ENCODE assay signal across 1 cellular context in the genomic region with DNA sequence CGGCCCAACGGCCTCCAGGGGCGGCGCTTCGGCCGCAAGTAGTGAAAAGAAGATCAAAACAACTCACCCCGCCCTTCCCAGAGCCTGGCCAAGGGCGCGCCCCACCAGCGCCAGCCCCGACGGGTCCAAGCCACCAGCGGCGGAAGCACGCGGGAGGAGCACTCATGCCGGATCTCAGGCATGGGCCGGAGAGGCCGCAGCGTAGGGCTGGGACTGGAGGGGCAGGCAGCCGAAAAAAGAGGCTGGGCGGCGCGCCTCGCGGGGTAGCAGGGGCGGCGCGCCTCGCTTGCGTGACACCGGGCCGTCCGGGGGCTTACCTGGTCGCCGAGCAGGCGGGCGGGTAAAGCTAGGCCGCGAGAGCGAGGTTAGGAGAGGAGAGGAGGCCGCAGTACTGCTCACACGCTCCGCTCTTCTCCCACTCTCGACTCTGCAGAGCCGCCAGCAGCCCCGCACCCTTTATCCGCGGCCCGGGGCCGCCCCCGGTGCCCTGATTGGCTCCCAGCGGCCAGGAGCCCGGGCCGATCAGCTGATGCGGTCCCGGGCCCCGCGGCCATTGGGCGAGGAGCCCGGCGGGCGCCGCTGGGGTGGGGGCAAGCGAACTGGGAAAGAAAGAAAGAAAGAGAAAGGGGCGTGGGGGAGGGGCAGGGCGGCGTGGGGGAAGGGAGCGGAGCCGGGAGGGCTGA.
TF ChIP-seq lines count a peak whose summit lies in the region.

Gene GLUL, minus strand, starts transcription at position 429 of the 683 bp plus-strand sequence. CDS start 3,053 bp downstream, outside the sequence.

TF ChIP-seq in HepG2, 621 proteins besides CTCF, POLR2A, EP300 and RAD21 (continued from another document and continues in another):
- TF ChIP-seq HIC2 (CRISPR knock-in tag; IDR thresholded peaks at IDR 0.05; ENCODE audit: low read depth) (no peak; the same call in 1 of the 2 replicates), ZNF124 (CRISPR knock-in tag; IDR thresholded peaks at IDR 0.05) (peak; percentile 86; the same call in 1 of the 2 replicates), FLYWCH1 (CRISPR knock-in tag; IDR thresholded peaks at IDR 0.05) (no peak), ZMYM2 (CRISPR knock-in tag; IDR thresholded peaks at IDR 0.05) (no peak), STAT5B (CRISPR knock-in tag; IDR thresholded peaks at IDR 0.05) (no peak), THYN1 (CRISPR knock-in tag; IDR thresholded peaks at IDR 0.05; ENCODE audit: borderline replicate concordance, low read depth) (no peak), SP1 (IDR thresholded peaks at IDR 0.05) (no peak), SP1 (CRISPR knock-in tag; IDR thresholded peaks at IDR 0.05) (peak; percentile 76), ZNF10 (CRISPR knock-in tag; IDR thresholded peaks at IDR 0.05; ENCODE audit: borderline replicate concordance, low read depth) (no peak), ZNF670 (CRISPR knock-in tag; IDR thresholded peaks at IDR 0.05; ENCODE audit: borderline replicate concordance) (0 out of 2 replicates have a peak, but pooled peaks have one; percentile 51), JUNB (CRISPR knock-in tag; IDR thresholded peaks at IDR 0.05; ENCODE audit: borderline replicate concordance) (no peak), HNRNPUL1 (IDR thresholded peaks at IDR 0.05; ENCODE audit: low read depth, low read length) (no peak), MBD4 (IDR thresholded peaks at IDR 0.05; ENCODE audit: borderline replicate concordance, low read length) (no peak), ZBTB21 (CRISPR knock-in tag; IDR thresholded peaks at IDR 0.05) (no peak), ARID3A (IDR thresholded peaks at IDR 0.05; ENCODE audit: low read depth, low read length) (no peak), RARG (CRISPR knock-in tag; IDR thresholded peaks at IDR 0.05; ENCODE audit: low read depth) (no peak), FOXK2 (IDR thresholded peaks at IDR 0.05) (no peak), BCL3 (CRISPR knock-in tag; IDR thresholded peaks at IDR 0.05) (peak; percentile 88; the same call in 1 of the 2 replicates), PHF5A (CRISPR knock-in tag; IDR thresholded peaks at IDR 0.05; ENCODE audit: low read depth, unreplicated experiment) (peak; percentile 77), RBM22 (optimal IDR thresholded peaks at IDR 0.05; ENCODE audit: low read length) (peak; percentile 61), ZFP82 (CRISPR knock-in tag; IDR thresholded peaks at IDR 0.05; ENCODE audit: borderline replicate concordance) (0 out of 2 replicates have a peak, but pooled peaks have one; percentile 84), ERF (CRISPR knock-in tag; IDR thresholded peaks at IDR 0.05) (peak; percentile 68; the same call in 1 of the 2 replicates), ZNF207 (IDR thresholded peaks at IDR 0.05; ENCODE audit: borderline replicate concordance) (no peak), BATF2 (CRISPR knock-in tag; IDR thresholded peaks at IDR 0.05) (peak; percentile 79; the same call in 1 of the 2 replicates), FOXO4 (CRISPR knock-in tag; conservative IDR thresholded peaks at IDR 0.05) (no peak), SRSF9 (IDR thresholded peaks at IDR 0.05; ENCODE audit: borderline replicate concordance, insufficient read depth, low read depth, low read length, poor library complexity, severe bottlenecking) (no peak), MEIS1 (CRISPR knock-in tag; IDR thresholded peaks at IDR 0.05; ENCODE audit: borderline replicate concordance) (0 out of 2 replicates have a peak, but pooled peaks have one; percentile 40), ARID4A (CRISPR knock-in tag; IDR thresholded peaks at IDR 0.05; ENCODE audit: borderline replicate concordance) (peak; percentile 91), ARNTL (CRISPR knock-in tag; IDR thresholded peaks at IDR 0.05) (peak; percentile 85), SIX1 (CRISPR knock-in tag; IDR thresholded peaks at IDR 0.05; ENCODE audit: borderline replicate concordance) (no peak), TAF15 (IDR thresholded peaks at IDR 0.05; ENCODE audit: low read depth, low read length, poor library complexity, severe bottlenecking) (peak; percentile 36), ZNF775 (CRISPR knock-in tag; IDR thresholded peaks at IDR 0.05; ENCODE audit: borderline replicate concordance) (no peak), ZFP1 (CRISPR knock-in tag; IDR thresholded peaks at IDR 0.05) (0 out of 2 replicates have a peak, but pooled peaks have one; percentile 17), ZNF660 (CRISPR knock-in tag; IDR thresholded peaks at IDR 0.05; ENCODE audit: borderline replicate concordance, low read depth) (0 out of 2 replicates have a peak, but pooled peaks have one; percentile 62), JUN (CRISPR knock-in tag; IDR thresholded peaks at IDR 0.05) (no peak), HMGA1 (CRISPR knock-in tag; conservative IDR thresholded peaks at IDR 0.05) (no peak), ZFP90 (CRISPR knock-in tag; IDR thresholded peaks at IDR 0.05; ENCODE audit: borderline replicate concordance) (no peak; the same call in none of the 2 replicates), KLF16 (CRISPR knock-in tag; IDR thresholded peaks at IDR 0.05) (peak in 1 of 2 experiments; percentile 82; a peak in 1 of 4 replicates), ZNF160 (CRISPR knock-in tag; IDR thresholded peaks at IDR 0.05) (0 out of 2 replicates have a peak, but pooled peaks have one; percentile 53), MTA1 (CRISPR knock-in tag; IDR thresholded peaks at IDR 0.05; ENCODE audit: borderline replicate concordance) (no peak), ZNF563 (CRISPR knock-in tag; IDR thresholded peaks at IDR 0.05) (peak; percentile 79), ZNF3 (CRISPR knock-in tag; IDR thresholded peaks at IDR 0.05) (no peak)
- TF ChIP-seq, protein P1, sequence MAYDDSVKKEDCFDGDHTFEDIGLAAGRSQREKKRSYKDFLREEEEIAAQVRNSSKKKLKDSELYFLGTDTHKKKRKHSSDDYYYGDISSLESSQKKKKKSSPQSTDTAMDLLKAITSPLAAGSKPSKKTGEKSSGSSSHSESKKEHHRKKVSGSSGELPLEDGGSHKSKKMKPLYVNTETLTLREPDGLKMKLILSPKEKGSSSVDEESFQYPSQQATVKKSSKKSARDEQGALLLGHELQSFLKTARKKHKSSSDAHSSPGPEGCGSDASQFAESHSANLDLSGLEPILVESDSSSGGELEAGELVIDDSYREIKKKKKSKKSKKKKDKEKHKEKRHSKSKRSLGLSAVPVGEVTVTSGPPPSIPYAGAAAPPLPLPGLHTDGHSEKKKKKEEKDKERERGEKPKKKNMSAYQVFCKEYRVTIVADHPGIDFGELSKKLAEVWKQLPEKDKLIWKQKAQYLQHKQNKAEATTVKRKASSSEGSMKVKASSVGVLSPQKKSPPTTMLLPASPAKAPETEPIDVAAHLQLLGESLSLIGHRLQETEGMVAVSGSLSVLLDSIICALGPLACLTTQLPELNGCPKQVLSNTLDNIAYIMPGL (CRISPR knock-in tag; IDR thresholded peaks at IDR 0.05; ENCODE audit: borderline replicate concordance in 1 of 2, low read depth in 1 of 2) = peak; percentile 28 to 87; a peak in 3 of 4 replicates
- TF ChIP-seq, protein P2, sequence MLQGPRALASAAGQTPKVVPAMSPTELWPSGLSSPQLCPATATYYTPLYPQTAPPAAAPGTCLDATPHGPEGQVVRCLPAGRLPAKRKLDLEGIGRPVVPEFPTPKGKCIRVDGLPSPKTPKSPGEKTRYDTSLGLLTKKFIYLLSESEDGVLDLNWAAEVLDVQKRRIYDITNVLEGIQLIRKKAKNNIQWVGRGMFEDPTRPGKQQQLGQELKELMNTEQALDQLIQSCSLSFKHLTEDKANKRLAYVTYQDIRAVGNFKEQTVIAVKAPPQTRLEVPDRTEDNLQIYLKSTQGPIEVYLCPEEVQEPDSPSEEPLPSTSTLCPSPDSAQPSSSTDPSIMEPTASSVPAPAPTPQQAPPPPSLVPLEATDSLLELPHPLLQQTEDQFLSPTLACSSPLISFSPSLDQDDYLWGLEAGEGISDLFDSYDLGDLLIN (CRISPR knock-in tag; IDR thresholded peaks at IDR 0.05; ENCODE audit: borderline replicate concordance) = no peak; the same call in 1 of the 2 replicates
- TF ChIP-seq, protein P3, sequence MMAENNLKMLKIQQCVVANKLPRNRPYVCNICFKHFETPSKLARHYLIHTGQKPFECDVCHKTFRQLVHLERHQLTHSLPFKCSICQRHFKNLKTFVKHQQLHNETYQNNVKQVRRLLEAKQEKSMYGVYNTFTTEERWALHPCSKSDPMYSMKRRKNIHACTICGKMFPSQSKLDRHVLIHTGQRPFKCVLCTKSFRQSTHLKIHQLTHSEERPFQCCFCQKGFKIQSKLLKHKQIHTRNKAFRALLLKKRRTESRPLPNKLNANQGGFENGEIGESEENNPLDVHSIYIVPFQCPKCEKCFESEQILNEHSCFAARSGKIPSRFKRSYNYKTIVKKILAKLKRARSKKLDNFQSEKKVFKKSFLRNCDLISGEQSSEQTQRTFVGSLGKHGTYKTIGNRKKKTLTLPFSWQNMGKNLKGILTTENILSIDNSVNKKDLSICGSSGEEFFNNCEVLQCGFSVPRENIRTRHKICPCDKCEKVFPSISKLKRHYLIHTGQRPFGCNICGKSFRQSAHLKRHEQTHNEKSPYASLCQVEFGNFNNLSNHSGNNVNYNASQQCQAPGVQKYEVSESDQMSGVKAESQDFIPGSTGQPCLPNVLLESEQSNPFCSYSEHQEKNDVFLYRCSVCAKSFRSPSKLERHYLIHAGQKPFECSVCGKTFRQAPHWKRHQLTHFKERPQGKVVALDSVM (CRISPR knock-in tag; IDR thresholded peaks at IDR 0.05) = peak; percentile 40; the same call in 1 of the 2 replicates
